In the genomic region with DNA sequence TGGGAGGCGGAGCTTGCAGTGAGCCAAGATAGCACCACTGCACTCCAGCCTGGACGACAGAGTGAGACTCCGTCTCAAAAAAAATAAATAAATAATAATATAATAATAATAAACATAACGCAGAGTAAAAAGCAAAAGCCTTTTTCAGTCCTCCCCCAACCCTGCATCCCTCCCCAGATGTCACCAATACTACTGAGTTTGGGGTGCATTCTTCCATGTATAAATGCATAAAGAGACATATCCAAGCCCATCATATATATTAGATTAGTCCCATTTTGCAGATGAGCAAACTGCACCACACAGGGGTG, we compare ENCODE assay signal across 9 cellular contexts. TPM values are rescaled to one million over a fixed set of nuclear protein-coding genes. Genes with fewer than 3 reads are reported as not detected.
DNase-seq lines count a peak whose midpoint lies in the region; ATAC-seq and TF ChIP-seq lines count a peak whose summit lies in the region.
"Had no signal": no experiment of that assay in that cellular context is flagged by ENCODE, and none has a peak within 500 bp of the region (broad histone marks: within the 10 kb centered on the region; RNA-seq: fewer than 3 reads in every experiment).

No MANE protein-coding gene starts in this region.

- H3K27me3 ChIP-seq in A673 (replicated peaks; ENCODE audit: insufficient read depth, low read depth, low read length, poor library complexity): no peaks in the 10 kb centered on the region
- peaks cover 25% of the 10 kb centered on the region for H3K27me3 ChIP-seq in mucosa of stomach (ENCODE audit: control insufficient read depth, insufficient read depth, low read length)

- intact Hi-C loops in A673 (cut with micrococcal nuclease; ENCODE audit: unreplicated experiment): no loop called here
- intact Hi-C loops in head of caudate nucleus (cut with DNase I): no loop called here

- H3K36me3 ChIP-seq in A673 (ENCODE audit: insufficient read depth, low read length, poor library complexity, severe bottlenecking) (no peaks in the 10 kb centered on the region), mucosa of stomach (ENCODE audit: control insufficient read depth, insufficient read depth, low read length) (no peaks in the 10 kb centered on the region)

- H3K9me3 Mint-ChIP-seq in IgD-negative memory B cell: peaks cover 0 to 3% (median 0%) of the 10 kb centered on the region in 3 donors

- H3K27me3 Mint-ChIP-seq in IgD-negative memory B cell: peaks cover 34% of the 10 kb centered on the region

- no peak for TF ChIP-seq CTCF in A673 (conservative IDR thresholded peaks at IDR 0.05; ENCODE audit: low read depth, low read length)

- CTCF ChIA-PET in A673 (lab: Charles Lee): no interaction called here

- H3K9ac ChIP-seq in mucosa of stomach (ENCODE audit: low read length): peak overlapping the region; percentile 64

- H3K4me3 ChIP-seq in A673 (ENCODE audit: low read depth, low read length, poor library complexity, severe bottlenecking) (peak overlapping the region; percentile 54), mucosa of stomach (ENCODE audit: low read length) (peak overlapping the region; percentile 25)

- peak overlapping the region; percentile 70 to 92 (median 81) for H3K4me3 Mint-ChIP-seq in IgD-negative memory B cell

- H3K27ac ChIP-seq in A673 (ENCODE audit: low read depth, low read length, poor library complexity, severe bottlenecking): no peak overlapping the region
- H3K27ac ChIP-seq in caudate nucleus (ENCODE audit: low read depth, low read length): peak overlapping the region; percentile 16

- ATAC-seq in HG03571 (IDR thresholded peaks at IDR 0.05; ENCODE audit: unreplicated experiment): no peak

- DNase-seq in A673 (ENCODE audit: low spot score) (no peak), caudate nucleus (lab: John Stamatoyannopoulos, UW) (no peak), amniotic stem cell (lab: John Stamatoyannopoulos, UW) (no peak), head of caudate nucleus (no peak)
- DNase-seq in stimulated activated CD4-positive, alpha-beta T cell treated with anti-CD3 and anti-CD28 coated beads, Interleukin-2, amount 100 ng/mL, for 24 hours: no peak

- no TSS peak for BruUV-seq in A673 (replicated peaks; lab: Mats Ljungman, UMichigan)

- peaks cover 12 to 22% (median 13%) of the 10 kb centered on the region in 3 donors for H3K4me1 Mint-ChIP-seq in IgD-negative memory B cell

- H3K27ac Mint-ChIP-seq in IgD-negative memory B cell: no peak overlapping the region

- POLR2A ChIA-PET in A673 (lab: Charles Lee; ENCODE audit: low non-redundant PET): interaction anchor here (0.8 kb wide), 1 partner anchor 33 kb away, joined by 3 read pairs; a partner anchor contains a TSS

- H3K9me3 ChIP-seq in A673 (ENCODE audit: low read depth, low read length, poor library complexity, severe bottlenecking): no peaks in the 10 kb centered on the region
- no peaks in the 10 kb centered on the region for H3K9me3 ChIP-seq in mucosa of stomach (ENCODE audit: control insufficient read depth, low read length)

- H3K4me1 ChIP-seq in A673 (ENCODE audit: insufficient read depth, low read length, poor library complexity, severe bottlenecking): peaks cover 10% of the 10 kb centered on the region
- H3K4me1 ChIP-seq in mucosa of stomach (ENCODE audit: control insufficient read depth, insufficient read depth, low read length): peaks cover 34% of the 10 kb centered on the region

- H3K36me3 Mint-ChIP-seq in IgD-negative memory B cell: no peaks in the 10 kb centered on the region

RNA-seq across cellular contexts. Expression of a gene that starts 0.9 kb away (rescaled TPM):
- 0.31 TPM in 1 of 2 replicates, not detected in the other for total RNA-seq in A673 (2021)
- polyA plus RNA-seq in IgD-negative memory B cell: 0.30 TPM

RNA-seq across cellular contexts. Expression of a gene that starts 31.1 kb away (rescaled TPM):
- total RNA-seq in A673 (2021): 123 and 163 TPM in 2 replicates
- 99.6 TPM for polyA plus RNA-seq in IgD-negative memory B cell

RNA-seq across cellular contexts. Expression of a gene that starts 32.7 kb away (rescaled TPM):
- total RNA-seq in A673 (2021): 1.6 TPM in 1 of 2 replicates, not detected in the other
- polyA plus RNA-seq in IgD-negative memory B cell: 1.0 TPM
- total RNA-seq: mesenteric fat pad had no signal

RNA-seq across cellular contexts. Expression of a gene that starts 40.4 kb away (rescaled TPM):
- total RNA-seq in A673 (2021): 55.9 and 61.2 TPM in 2 replicates
- polyA plus RNA-seq in IgD-negative memory B cell: 0.11 TPM
